ENCODE assay signal across 12 cellular contexts in genomic region chr6:111423055-111423633, GRCh38. TPM values are rescaled to one million over a fixed set of nuclear protein-coding genes. Genes with fewer than 3 reads are reported as not detected.
DNase-seq lines count a peak whose midpoint lies in the region; ATAC-seq and TF ChIP-seq lines count a peak whose summit lies in the region.
"Had no signal": no experiment of that assay in that cellular context is flagged by ENCODE, and none has a peak within 500 bp of the region (broad histone marks: within the 10 kb centered on the region; RNA-seq: fewer than 3 reads in every experiment).

No MANE protein-coding gene starts in this region.

- no peak overlapping the region for H3K4me3 Mint-ChIP-seq in activated naive CD8-positive, alpha-beta T cell treated with anti-CD3 and anti-CD28 coated beads, Interleukin-2, amount 50 U/mL, for 24 hours
- H3K4me3 Mint-ChIP-seq in activated naive CD8-positive, alpha-beta T cell treated with anti-CD3 and anti-CD28 coated beads for 36 hours, result no peak overlapping the region
- no peak overlapping the region for H3K4me3 Mint-ChIP-seq in T-helper 17 cell
- H3K4me3 Mint-ChIP-seq: IgD-negative memory B cell had no signal

- H3K4me3 ChIP-seq in testis (no peak overlapping the region), gastroesophageal sphincter (no peak overlapping the region)

- DNase-seq in activated naive CD8-positive, alpha-beta T cell treated with anti-CD3 and anti-CD28 coated beads, Interleukin-2, amount 50 U/mL, for 24 hours, result no peak
- no peak for DNase-seq in activated naive CD8-positive, alpha-beta T cell treated with anti-CD3 and anti-CD28 coated beads for 36 hours
- DNase-seq in T-helper 17 cell (no peak), iris pigment epithelial cell (ENCODE audit: low read depth) (peak; percentile 57), testis (no peak)
- DNase-seq: activated CD8-positive, alpha-beta memory T cell treated with anti-CD3 and anti-CD28 coated beads for 24 hours; left colon; NCI-H2081 treated with DMSO at 0.1 percent for 48 hours had no signal

- TF ChIP-seq CTCF in testis (IDR thresholded peaks at IDR 0.05), result no peak
- TF ChIP-seq CTCF in gastroesophageal sphincter (IDR thresholded peaks at IDR 0.05), result no peak

- intact Hi-C loops in testis (cut with DNase I; ENCODE audit: low total_unique reads), result no loop called here

- peak; percentile 55 for ATAC-seq in activated naive CD8-positive, alpha-beta T cell treated with anti-CD3 and anti-CD28 coated beads, Interleukin-2, amount 50 U/mL, for 24 hours
- ATAC-seq in T-helper 17 cell (no peak), GM21576 (IDR thresholded peaks at IDR 0.05; ENCODE audit: unreplicated experiment) (no peak), gastroesophageal sphincter (no peak), HG03159 (IDR thresholded peaks at IDR 0.05; ENCODE audit: unreplicated experiment) (no peak)
- ATAC-seq: left colon had no signal

- TF ChIP-seq POLR2A in testis (IDR thresholded peaks at IDR 0.05) (no peak), gastroesophageal sphincter (IDR thresholded peaks at IDR 0.05) (no peak)

- H3K9me3 ChIP-seq in T-helper 17 cell (ENCODE audit: control insufficient read depth, low read length, poor library complexity, severe bottlenecking), result no peaks in the 10 kb centered on the region
- H3K9me3 ChIP-seq in testis, result no peaks in the 10 kb centered on the region
- H3K9me3 ChIP-seq in gastroesophageal sphincter, result no peaks in the 10 kb centered on the region

- H3K4me1 Mint-ChIP-seq in activated naive CD8-positive, alpha-beta T cell treated with anti-CD3 and anti-CD28 coated beads, Interleukin-2, amount 50 U/mL, for 24 hours, result peaks cover 36% of the 10 kb centered on the region
- H3K4me1 Mint-ChIP-seq in activated naive CD8-positive, alpha-beta T cell treated with anti-CD3 and anti-CD28 coated beads for 36 hours, result peaks cover 26% of the 10 kb centered on the region
- peaks cover 24% of the 10 kb centered on the region for H3K4me1 Mint-ChIP-seq in T-helper 17 cell

- H3K4me1 ChIP-seq in testis, result peaks cover 17% of the 10 kb centered on the region
- H3K4me1 ChIP-seq in gastroesophageal sphincter, result peaks cover 16 to 81% (median 24%) of the 10 kb centered on the region in 3 donors

- no peaks in the 10 kb centered on the region for H3K36me3 ChIP-seq in testis (ENCODE audit: low read depth, missing control alignments)
- H3K36me3 ChIP-seq in gastroesophageal sphincter, result no peaks in the 10 kb centered on the region

- peak overlapping the region; percentile 9 to 21 for H3K27ac ChIP-seq in testis
- H3K27ac ChIP-seq in gastroesophageal sphincter, result no peak overlapping the region

- H3K36me3 Mint-ChIP-seq in activated naive CD8-positive, alpha-beta T cell treated with anti-CD3 and anti-CD28 coated beads, Interleukin-2, amount 50 U/mL, for 24 hours (ENCODE audit: low read depth), result peaks cover 6% of the 10 kb centered on the region
- peaks cover 20% of the 10 kb centered on the region for H3K36me3 Mint-ChIP-seq in activated naive CD8-positive, alpha-beta T cell treated with anti-CD3 and anti-CD28 coated beads for 36 hours
- H3K36me3 Mint-ChIP-seq in T-helper 17 cell (ENCODE audit: low read depth), result no peaks in the 10 kb centered on the region

- WGBS in testis, 2 donors, result 52 to 65% methylated on average over 2 of the region's 2 CpGs
- WGBS in gastroesophageal sphincter (ENCODE audit: low coverage in 1 of 2), 2 donors, result 64 to 69% methylated on average over 2 of the region's 2 CpGs

- no peaks in the 10 kb centered on the region for H3K27me3 Mint-ChIP-seq in activated naive CD8-positive, alpha-beta T cell treated with anti-CD3 and anti-CD28 coated beads, Interleukin-2, amount 50 U/mL, for 24 hours
- no peaks in the 10 kb centered on the region for H3K27me3 Mint-ChIP-seq in activated naive CD8-positive, alpha-beta T cell treated with anti-CD3 and anti-CD28 coated beads for 36 hours
- H3K27me3 Mint-ChIP-seq in T-helper 17 cell, result no peaks in the 10 kb centered on the region

- no peak for TF ChIP-seq EP300 in gastroesophageal sphincter (IDR thresholded peaks at IDR 0.05)

- H3K27me3 ChIP-seq in testis (no peaks in the 10 kb centered on the region), gastroesophageal sphincter (no peaks in the 10 kb centered on the region)

- no peak overlapping the region for H3K27ac Mint-ChIP-seq in activated naive CD8-positive, alpha-beta T cell treated with anti-CD3 and anti-CD28 coated beads, Interleukin-2, amount 50 U/mL, for 24 hours
- H3K27ac Mint-ChIP-seq in activated naive CD8-positive, alpha-beta T cell treated with anti-CD3 and anti-CD28 coated beads for 36 hours, result no peak overlapping the region
- peak overlapping the region; percentile 19 for H3K27ac Mint-ChIP-seq in T-helper 17 cell

- peaks cover 3% of the 10 kb centered on the region for H3K9me3 Mint-ChIP-seq in activated naive CD8-positive, alpha-beta T cell treated with anti-CD3 and anti-CD28 coated beads, Interleukin-2, amount 50 U/mL, for 24 hours
- peaks cover 7% of the 10 kb centered on the region for H3K9me3 Mint-ChIP-seq in activated naive CD8-positive, alpha-beta T cell treated with anti-CD3 and anti-CD28 coated beads for 36 hours

RNA-seq across cellular contexts. Expression of gene REV3L, which starts 59.9 kb away (rescaled TPM):
- total RNA-seq in activated naive CD8-positive, alpha-beta T cell treated with anti-CD3 and anti-CD28 coated beads for 36 hours, result 10 to 100 TPM; 17.0 TPM
- total RNA-seq in T-helper 17 cell (10 to 100 TPM; 18.9 to 19.8 TPM), testis (10 to 100 TPM; 48.8 to 56.8 TPM), gastroesophageal sphincter (10 to 100 TPM; 40.7 to 84.1 (median 52.6) TPM)
- polyA plus RNA-seq in testis (ENCODE audit: insufficient read depth, low read depth, low replicate concordance), result 11.1 TPM

Comparison
In these comparisons a context has a peak if more than half of its experiments do, and no peak if none do; other contexts are left out.
1. H3K27ac ChIP-seq: peak in testis (2 of 2); none in gastroesophageal sphincter (0 of 4).